11 cellular contexts compared by ENCODE assay signal in genomic region chr9:131720330-131720729, GRCh38. TPM values are rescaled to one million over a fixed set of nuclear protein-coding genes. Genes with fewer than 3 reads are reported as not detected.
DNase-seq lines count a peak whose midpoint lies in the region; TF ChIP-seq lines count a peak whose summit lies in the region.
"Had no signal": no experiment of that assay in that cellular context is flagged by ENCODE, and none has a peak within 500 bp of the region (broad histone marks: within the 10 kb centered on the region; RNA-seq: fewer than 3 reads in every experiment).

No MANE protein-coding gene starts in this region.

- peak overlapping the region; percentile 34; the same call in 1 of the 2 replicates for H3K9ac ChIP-seq in MM.1S (ENCODE audit: low read length)

- peak overlapping the region; percentile 65 for H3K4me2 ChIP-seq in MM.1S (ENCODE audit: low read depth, low read length)

- peaks cover 94% of the 10 kb centered on the region for H3K79me2 ChIP-seq in MM.1S (ENCODE audit: low read length)

- peaks cover 17% of the 10 kb centered on the region for H3F3A ChIP-seq in MM.1S (ENCODE audit: insufficient read depth, low read length)

- H3K4me3 Mint-ChIP-seq in activated naive CD4-positive, alpha-beta T cell treated with anti-CD3 and anti-CD28 coated beads, Interleukin-2, amount 10 ng/mL, durations not matched to agents 7 days and 5 days: no peak overlapping the region
- no peak overlapping the region for H3K4me3 Mint-ChIP-seq in activated naive CD8-positive, alpha-beta T cell treated with anti-CD3 and anti-CD28 coated beads for 36 hours
- H3K4me3 Mint-ChIP-seq in stimulated activated naive CD8-positive, alpha-beta T cell treated with anti-CD3 and anti-CD28 coated beads, Interleukin-15, Interleukin-2, amounts not matched to agents 100 ng/mL and 50 ng/mL, for 24 hours: no peak overlapping the region
- H3K4me3 Mint-ChIP-seq: WTC11 had no signal

- no peak overlapping the region for H2AFZ ChIP-seq in MM.1S (ENCODE audit: low read length)

- no peaks in the 10 kb centered on the region for H3K9me3 Mint-ChIP-seq in activated naive CD4-positive, alpha-beta T cell treated with anti-CD3 and anti-CD28 coated beads, Interleukin-2, amount 10 ng/mL, durations not matched to agents 7 days and 5 days
- H3K9me3 Mint-ChIP-seq in activated naive CD8-positive, alpha-beta T cell treated with anti-CD3 and anti-CD28 coated beads for 36 hours: no peaks in the 10 kb centered on the region
- no peaks in the 10 kb centered on the region for H3K9me3 Mint-ChIP-seq in stimulated activated naive CD8-positive, alpha-beta T cell treated with anti-CD3 and anti-CD28 coated beads, Interleukin-15, Interleukin-2, amounts not matched to agents 100 ng/mL and 50 ng/mL, for 24 hours
- H3K9me3 Mint-ChIP-seq: WTC11 had no signal

- H3K27ac ChIP-seq in MM.1S (ENCODE audit: low read length): peak overlapping the region; percentile 77
- no peak overlapping the region for H3K27ac ChIP-seq in SJCRH30

- no peaks in the 10 kb centered on the region for H3K9me3 ChIP-seq in MM.1S (replicated peaks; ENCODE audit: insufficient read depth, low read length)
- no peaks in the 10 kb centered on the region for H3K9me3 ChIP-seq in SJCRH30 (replicated peaks)

- H3K27me3 ChIP-seq in MM.1S (replicated peaks; ENCODE audit: insufficient read depth, low read length) (no peaks in the 10 kb centered on the region), SJCRH30 (no peaks in the 10 kb centered on the region)

- H3K27me3 Mint-ChIP-seq in activated naive CD4-positive, alpha-beta T cell treated with anti-CD3 and anti-CD28 coated beads, Interleukin-2, amount 10 ng/mL, durations not matched to agents 7 days and 5 days: no peaks in the 10 kb centered on the region
- H3K27me3 Mint-ChIP-seq in activated naive CD8-positive, alpha-beta T cell treated with anti-CD3 and anti-CD28 coated beads for 36 hours: no peaks in the 10 kb centered on the region
- no peaks in the 10 kb centered on the region for H3K27me3 Mint-ChIP-seq in stimulated activated naive CD8-positive, alpha-beta T cell treated with anti-CD3 and anti-CD28 coated beads, Interleukin-15, Interleukin-2, amounts not matched to agents 100 ng/mL and 50 ng/mL, for 24 hours

- peaks cover 43% of the 10 kb centered on the region for H3K4me1 ChIP-seq in MM.1S (ENCODE audit: low read length)
- H3K4me1 ChIP-seq in SJCRH30: no peaks in the 10 kb centered on the region; the same call in 1 of the 2 replicates

- TF ChIP-seq CTCF in MM.1S (IDR thresholded peaks at IDR 0.05; ENCODE audit: low read length): no peak

- peaks cover 52% of the 10 kb centered on the region for H3K4me1 Mint-ChIP-seq in activated naive CD4-positive, alpha-beta T cell treated with anti-CD3 and anti-CD28 coated beads, Interleukin-2, amount 10 ng/mL, durations not matched to agents 7 days and 5 days
- H3K4me1 Mint-ChIP-seq in activated naive CD8-positive, alpha-beta T cell treated with anti-CD3 and anti-CD28 coated beads for 36 hours: peaks cover 59% of the 10 kb centered on the region
- peaks cover 85% of the 10 kb centered on the region for H3K4me1 Mint-ChIP-seq in stimulated activated naive CD8-positive, alpha-beta T cell treated with anti-CD3 and anti-CD28 coated beads, Interleukin-15, Interleukin-2, amounts not matched to agents 100 ng/mL and 50 ng/mL, for 24 hours (ENCODE audit: low read depth)

- no peak overlapping the region for H3K27ac Mint-ChIP-seq in activated naive CD4-positive, alpha-beta T cell treated with anti-CD3 and anti-CD28 coated beads, Interleukin-2, amount 10 ng/mL, durations not matched to agents 7 days and 5 days
- H3K27ac Mint-ChIP-seq in activated naive CD8-positive, alpha-beta T cell treated with anti-CD3 and anti-CD28 coated beads for 36 hours: peak overlapping the region; percentile 50
- H3K27ac Mint-ChIP-seq in stimulated activated naive CD8-positive, alpha-beta T cell treated with anti-CD3 and anti-CD28 coated beads, Interleukin-15, Interleukin-2, amounts not matched to agents 100 ng/mL and 50 ng/mL, for 24 hours: peak overlapping the region; percentile 68
- H3K27ac Mint-ChIP-seq: WTC11 had no signal

- no peaks in the 10 kb centered on the region for H3K9me2 ChIP-seq in MM.1S (replicated peaks; ENCODE audit: insufficient read depth, low read length)

- H3K36me3 Mint-ChIP-seq in activated naive CD4-positive, alpha-beta T cell treated with anti-CD3 and anti-CD28 coated beads, Interleukin-2, amount 10 ng/mL, durations not matched to agents 7 days and 5 days: peaks cover 28% of the 10 kb centered on the region
- peaks cover 37% of the 10 kb centered on the region for H3K36me3 Mint-ChIP-seq in activated naive CD8-positive, alpha-beta T cell treated with anti-CD3 and anti-CD28 coated beads for 36 hours
- peaks cover 27% of the 10 kb centered on the region for H3K36me3 Mint-ChIP-seq in stimulated activated naive CD8-positive, alpha-beta T cell treated with anti-CD3 and anti-CD28 coated beads, Interleukin-15, Interleukin-2, amounts not matched to agents 100 ng/mL and 50 ng/mL, for 24 hours (ENCODE audit: low read depth)

- H4K20me1 ChIP-seq in MM.1S (ENCODE audit: insufficient read depth, low read length): no peaks in the 10 kb centered on the region

- peak; percentile 54 for DNase-seq in activated naive CD4-positive, alpha-beta T cell treated with Interleukin-2 at 50 U/mL for 16 hours
- DNase-seq in activated naive CD4-positive, alpha-beta T cell treated with anti-CD3 and anti-CD28 coated beads, Interleukin-2, amount 10 ng/mL, durations not matched to agents 7 days and 5 days: no peak
- DNase-seq in MM.1S (peak; percentile 92), SJCRH30 (no peak), OCI-M1 (lab: John Stamatoyannopoulos, UW) (no peak)
- peak; percentile 28 for DNase-seq in activated naive CD8-positive, alpha-beta T cell treated with anti-CD3 and anti-CD28 coated beads for 36 hours
- DNase-seq in central memory CD4-positive, alpha-beta T cell: no peak
- DNase-seq: amygdala, Right ventricle myocardium superior had no signal

- peaks cover 3% of the 10 kb centered on the region; the same call in 1 of the 2 replicates for H3K36me3 ChIP-seq in MM.1S (replicated peaks; ENCODE audit: insufficient read depth, low read length)
- peaks cover 15% of the 10 kb centered on the region for H3K36me3 ChIP-seq in SJCRH30

- H3K4me3 ChIP-seq in MM.1S (ENCODE audit: low read length): peak overlapping the region; percentile 28
- no peak overlapping the region for H3K4me3 ChIP-seq in SJCRH30

- CTCF ChIA-PET in activated naive CD4-positive, alpha-beta T cell treated with anti-CD3 and anti-CD28 coated beads, Interleukin-2, amount 10 ng/mL, durations not matched to agents 7 days and 5 days (lab: Charles Lee): no interaction called here

RNA-seq across cellular contexts. Expression of gene RAPGEF1, which starts 19.5 kb away (rescaled TPM):
- 10 to 100 TPM; 82.3 to 89.0 TPM for total RNA-seq in activated naive CD8-positive, alpha-beta T cell treated with anti-CD3 and anti-CD28 coated beads for 36 hours
- 78.5 and 82.0 TPM in 2 replicates for total RNA-seq in SJCRH30 (2014; rRNA removed; shearing (Covaris generic))

Comparison
In these comparisons a context has a peak if more than half of its experiments do, and no peak if none do; other contexts are left out.
1. DNase-seq: peak in activated naive CD4-positive, alpha-beta T cell treated with Interleukin-2 at 50 U/mL for 16 hours (single experiment), MM.1S (single experiment) and activated naive CD8-positive, alpha-beta T cell treated with anti-CD3 and anti-CD28 coated beads for 36 hours (single experiment); none in activated naive CD4-positive, alpha-beta T cell treated with anti-CD3 and anti-CD28 coated beads, Interleukin-2, amount 10 ng/mL, durations not matched to agents 7 days and 5 days (single experiment), SJCRH30 (0 of 2), central memory CD4-positive, alpha-beta T cell (single experiment) and OCI-M1 (single experiment).